ENCODE assay signal across 9 cellular contexts in genomic region chr4:1130318-1131186, GRCh38. TPM values are rescaled to one million over a fixed set of nuclear protein-coding genes. Genes with fewer than 3 reads are reported as not detected.
DNase-seq lines count a peak whose midpoint lies in the region; ATAC-seq and TF ChIP-seq lines count a peak whose summit lies in the region.
"Had no signal": no experiment of that assay in that cellular context is flagged by ENCODE, and none has a peak within 500 bp of the region (broad histone marks: within the 10 kb centered on the region; RNA-seq: fewer than 3 reads in every experiment).

No MANE protein-coding gene starts in this region.

- intact Hi-C loops in CD14-positive monocyte (cut with micrococcal nuclease) = loop anchor here (2.0 to 5.0 kb wide), 5 partner anchors 42 to 220 kb away; partner anchors contain the start of genes CTBP1 (in 1 of the 2) and SPON2 (in 1 of the 2)
- intact Hi-C loops in activated T-helper 1 cell treated with anti-CD3 and anti-CD28 coated beads, Interleukin-12 subunit alpha, Interleukin-12 subunit beta, Interleukin-2, Interleukin-4 antibody, amounts not matched to agents 30 ng/mL and 10 ng/mL and 1 ng/mL, durations not matched to agents 14 hours and 24 hours and 36 hours (cut with micrococcal nuclease) = loop anchor here (1.0 kb wide), 6 partner anchors 37 to 383 kb away; partner anchors contain the start of gene MAEA

- ATAC-seq in GM18909 (IDR thresholded peaks at IDR 0.05; ENCODE audit: poor library complexity, unreplicated experiment) = peak; percentile 81
- peak; percentile 96 for ATAC-seq in omental fat pad (ENCODE audit: low FRiP score)
- peak; percentile 89 for ATAC-seq in thoracic aorta (ENCODE audit: insufficient number of reproducible peaks, low FRiP score, low read depth)

- H3K27ac ChIP-seq in Peyer's patch = no peak overlapping the region
- no peak overlapping the region for H3K27ac ChIP-seq in thoracic aorta

- DNase-seq in CD14-positive monocyte (ENCODE audit: low spot score) (peak; percentile 70), HS-5 (ENCODE audit: low read depth) (peak; percentile 39), Peyer's patch (peak; percentile 59 to 82 (median 77)), fibroblast of villous mesenchyme (ENCODE audit: low read depth) (peak; percentile 83), omental fat pad (ENCODE audit: low spot score) (no peak), thoracic aorta (ENCODE audit: low spot score) (no peak)
- DNase-seq in activated T-helper 1 cell treated with anti-CD3 and anti-CD28 coated beads, Interleukin-12 subunit alpha, Interleukin-12 subunit beta, Interleukin-2, Interleukin-4 antibody, amounts not matched to agents 30 ng/mL and 10 ng/mL and 1 ng/mL, durations not matched to agents 14 hours and 24 hours and 36 hours (ENCODE audit: low spot score) = peak; percentile 70

- TF ChIP-seq CTCF in CD14-positive monocyte (IDR thresholded peaks at IDR 0.05) (peak; percentile 96), Peyer's patch (IDR thresholded peaks at IDR 0.05) (peak; percentile 97 to 99 (median 98)), fibroblast of villous mesenchyme (IDR thresholded peaks at IDR 0.05; ENCODE audit: insufficient read depth, low read depth, low read length) (peak; percentile 100), omental fat pad (IDR thresholded peaks at IDR 0.05) (peak in 2 of 3 donors; percentile 79 to 89), thoracic aorta (IDR thresholded peaks at IDR 0.05) (peak; percentile 99)

- H3K36me3 ChIP-seq in Peyer's patch (no peaks in the 10 kb centered on the region), thoracic aorta (no peaks in the 10 kb centered on the region)

- peak overlapping the region in 1 of 7 donors; percentile 75 for H3K27ac Mint-ChIP-seq in CD14-positive monocyte
- no peak overlapping the region for H3K27ac Mint-ChIP-seq in activated T-helper 1 cell treated with anti-CD3 and anti-CD28 coated beads, Interleukin-12 subunit alpha, Interleukin-12 subunit beta, Interleukin-2, Interleukin-4 antibody, amounts not matched to agents 30 ng/mL and 10 ng/mL and 1 ng/mL, durations not matched to agents 14 hours and 24 hours and 36 hours
- H3K27ac Mint-ChIP-seq: T-helper 1 cell treated with Interleukin-12 subunit alpha and Interleukin-12 subunit beta and Interleukin-4 antibody, amounts not matched to agents 30 μg/mL and 1 μg/mL, for 36 hours had no signal

- peaks cover 13 to 27% (median 18%) of the 10 kb centered on the region in 3 donors for H3K27me3 Mint-ChIP-seq in CD14-positive monocyte (ENCODE audit: low read depth in 3 of 3)
- peaks cover 14% of the 10 kb centered on the region for H3K27me3 Mint-ChIP-seq in activated T-helper 1 cell treated with anti-CD3 and anti-CD28 coated beads, Interleukin-12 subunit alpha, Interleukin-12 subunit beta, Interleukin-2, Interleukin-4 antibody, amounts not matched to agents 30 ng/mL and 10 ng/mL and 1 ng/mL, durations not matched to agents 14 hours and 24 hours and 36 hours (ENCODE audit: insufficient read depth)

- peaks cover 0 to 1% of the 10 kb centered on the region in 2 donors for H3K36me3 Mint-ChIP-seq in CD14-positive monocyte
- no peaks in the 10 kb centered on the region for H3K36me3 Mint-ChIP-seq in activated T-helper 1 cell treated with anti-CD3 and anti-CD28 coated beads, Interleukin-12 subunit alpha, Interleukin-12 subunit beta, Interleukin-2, Interleukin-4 antibody, amounts not matched to agents 30 ng/mL and 10 ng/mL and 1 ng/mL, durations not matched to agents 14 hours and 24 hours and 36 hours (ENCODE audit: low read depth)

- H3K4me3 ChIP-seq in Peyer's patch (no peak overlapping the region), fibroblast of villous mesenchyme (ENCODE audit: low read depth, low read length) (no peak overlapping the region), thoracic aorta (no peak overlapping the region)

- H3K4me1 Mint-ChIP-seq in CD14-positive monocyte = peaks cover 8% of the 10 kb centered on the region
- H3K4me1 Mint-ChIP-seq in activated T-helper 1 cell treated with anti-CD3 and anti-CD28 coated beads, Interleukin-12 subunit alpha, Interleukin-12 subunit beta, Interleukin-2, Interleukin-4 antibody, amounts not matched to agents 30 ng/mL and 10 ng/mL and 1 ng/mL, durations not matched to agents 14 hours and 24 hours and 36 hours (ENCODE audit: low read depth) = peaks cover 5% of the 10 kb centered on the region

- no peak for TF ChIP-seq POLR2A in Peyer's patch (IDR thresholded peaks at IDR 0.05)

- no peak overlapping the region for H3K4me3 Mint-ChIP-seq in CD14-positive monocyte
- no peak overlapping the region for H3K4me3 Mint-ChIP-seq in activated T-helper 1 cell treated with anti-CD3 and anti-CD28 coated beads, Interleukin-12 subunit alpha, Interleukin-12 subunit beta, Interleukin-2, Interleukin-4 antibody, amounts not matched to agents 30 ng/mL and 10 ng/mL and 1 ng/mL, durations not matched to agents 14 hours and 24 hours and 36 hours
- H3K4me3 Mint-ChIP-seq: T-helper 1 cell treated with Interleukin-12 subunit alpha and Interleukin-12 subunit beta and Interleukin-4 antibody, amounts not matched to agents 30 μg/mL and 1 μg/mL, for 36 hours had no signal

- H3K4me1 ChIP-seq in Peyer's patch = no peaks in the 10 kb centered on the region
- H3K4me1 ChIP-seq in thoracic aorta (ENCODE audit: control insufficient read depth in 1 of 2, low read depth in 2 of 2) = peaks cover 0 to 8% of the 10 kb centered on the region in 2 donors

- H3K9me3 Mint-ChIP-seq in CD14-positive monocyte = peaks cover 0 to 2% (median 0%) of the 10 kb centered on the region in 7 donors
- H3K9me3 Mint-ChIP-seq in activated T-helper 1 cell treated with anti-CD3 and anti-CD28 coated beads, Interleukin-12 subunit alpha, Interleukin-12 subunit beta, Interleukin-2, Interleukin-4 antibody, amounts not matched to agents 30 ng/mL and 10 ng/mL and 1 ng/mL, durations not matched to agents 14 hours and 24 hours and 36 hours = no peaks in the 10 kb centered on the region
- H3K9me3 Mint-ChIP-seq: T-helper 1 cell treated with Interleukin-12 subunit alpha and Interleukin-12 subunit beta and Interleukin-4 antibody, amounts not matched to agents 30 μg/mL and 1 μg/mL, for 36 hours had no signal

- H3K27me3 ChIP-seq in Peyer's patch (no peaks in the 10 kb centered on the region), thoracic aorta (replicated peaks; ENCODE audit: insufficient read depth) (no peaks in the 10 kb centered on the region)

- no peaks in the 10 kb centered on the region for H3K9me3 ChIP-seq in Peyer's patch
- H3K9me3 ChIP-seq in thoracic aorta = no peaks in the 10 kb centered on the region

RNA-seq across cellular contexts. Expression of gene RNF212, which starts 17.2 kb away (rescaled TPM):
- under 1 TPM in 1 of 2 donors, not detected in 1; 0.17 TPM for polyA plus RNA-seq in CD14-positive monocyte
- total RNA-seq in Peyer's patch = 1 to 10 TPM in 3 of 4 donors, not detected in 1; 4.5 to 6.6 (median 5.4) TPM
- total RNA-seq in activated T-helper 1 cell treated with anti-CD3 and anti-CD28 coated beads, Interleukin-12 subunit alpha, Interleukin-12 subunit beta, Interleukin-2, Interleukin-4 antibody, amounts not matched to agents 30 ng/mL and 10 ng/mL and 1 ng/mL, durations not matched to agents 14 hours and 24 hours and 36 hours = 0.93 and 1.5 TPM in 2 replicates
- total RNA-seq in fibroblast of villous mesenchyme = 2.9 and 3.0 TPM in 2 replicates
- total RNA-seq in omental fat pad = 1 to 10 TPM; 3.4 to 9.3 (median 6.6) TPM
- total RNA-seq in thoracic aorta = 1 to 10 TPM; 1.2 to 2.4 TPM

RNA-seq across cellular contexts. Expression of gene SPON2, which starts 41.8 kb away (rescaled TPM):
- polyA plus RNA-seq in CD14-positive monocyte = under 1 TPM; 0.74 to 0.90 TPM
- total RNA-seq in Peyer's patch = 100 to 1,000 TPM in 3 of 4 donors, 10 to 100 TPM in 1; 64.3 to 519 (median 165) TPM
- total RNA-seq in activated T-helper 1 cell treated with anti-CD3 and anti-CD28 coated beads, Interleukin-12 subunit alpha, Interleukin-12 subunit beta, Interleukin-2, Interleukin-4 antibody, amounts not matched to agents 30 ng/mL and 10 ng/mL and 1 ng/mL, durations not matched to agents 14 hours and 24 hours and 36 hours = 12.1 and 16.3 TPM in 2 replicates
- total RNA-seq in fibroblast of villous mesenchyme = 197 and 601 TPM in 2 replicates
- total RNA-seq in omental fat pad = 10 to 100 TPM; 14.2 to 99.5 (median 30.1) TPM
- 10 to 100 TPM; 15.2 to 18.4 TPM for total RNA-seq in thoracic aorta

Comparison
In these comparisons a context has a peak if more than half of its experiments do, and no peak if none do; other contexts are left out.
1. DNase-seq: peak in CD14-positive monocyte (single experiment), HS-5 (single experiment), Peyer's patch (3 of 3), activated T-helper 1 cell treated with anti-CD3 and anti-CD28 coated beads, Interleukin-12 subunit alpha, Interleukin-12 subunit beta, Interleukin-2, Interleukin-4 antibody, amounts not matched to agents 30 ng/mL and 10 ng/mL and 1 ng/mL, durations not matched to agents 14 hours and 24 hours and 36 hours (single experiment) and fibroblast of villous mesenchyme (single experiment); none in omental fat pad (single experiment) and thoracic aorta (single experiment).
2. Peak in every context shown above with its lines, with median percentiles within 50 percentile points of each other: CTCF ChIP-seq and ATAC-seq.